27 cellular contexts compared by ENCODE assay signal in the genomic region with DNA sequence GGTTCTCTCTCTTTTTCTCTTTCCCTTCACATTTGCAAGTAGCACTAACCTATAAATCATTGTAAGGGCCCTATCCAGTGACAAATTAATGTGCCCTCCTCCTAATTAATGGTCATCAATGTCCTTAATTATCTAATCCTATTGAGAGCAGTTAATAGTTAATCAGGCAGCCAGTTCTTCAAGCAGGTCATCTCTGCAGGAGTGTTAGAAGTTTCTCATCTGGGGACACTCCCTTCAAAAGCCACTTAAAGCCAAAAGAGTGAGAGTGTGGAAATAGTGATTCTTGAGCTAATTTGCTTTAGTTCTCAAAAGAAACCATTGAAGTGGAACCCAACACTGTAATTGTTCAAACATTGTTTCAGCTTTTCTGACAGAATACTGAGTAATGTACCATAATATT.
DNase-seq lines count a peak whose midpoint lies in the region; ATAC-seq lines count a peak whose summit lies in the region.
"Had no signal": no experiment of that assay in that cellular context is flagged by ENCODE, and none has a peak within 500 bp of the region (broad histone marks: within the 10 kb centered on the region; RNA-seq: fewer than 3 reads in every experiment).

No MANE protein-coding gene starts in this region.

- no peaks in the 10 kb centered on the region for H3K9me3 Mint-ChIP-seq in activated naive CD4-positive, alpha-beta T cell treated with anti-CD3 and anti-CD28 coated beads, Interleukin-2, amount 50 U/mL, for 72 hours
- no peaks in the 10 kb centered on the region for H3K9me3 Mint-ChIP-seq in activated CD4-positive, alpha-beta T cell treated with anti-CD3 and anti-CD28 coated beads, Interleukin-2, amount 10 ng/mL, durations not matched to agents 7 days and 5 days
- H3K9me3 Mint-ChIP-seq: CD4-positive, alpha-beta memory T cell; naive thymus-derived CD4-positive, alpha-beta T cell had no signal

- H3K4me1 Mint-ChIP-seq in activated CD4-positive, alpha-beta T cell treated with anti-CD3 and anti-CD28 coated beads, Interleukin-2, amount 10 ng/mL, durations not matched to agents 7 days and 5 days = no peaks in the 10 kb centered on the region
- H3K4me1 Mint-ChIP-seq: activated CD8-positive, alpha-beta memory T cell treated with anti-CD3 and anti-CD28 coated beads, Interleukin-2, amount 10 ng/mL, durations not matched to agents 7 days and 5 days; CD4-positive, alpha-beta memory T cell had no signal

- no peak overlapping the region for H3K27ac Mint-ChIP-seq in activated naive CD4-positive, alpha-beta T cell treated with anti-CD3 and anti-CD28 coated beads, Interleukin-2, amount 50 U/mL, for 72 hours
- no peak overlapping the region for H3K27ac Mint-ChIP-seq in activated CD4-positive, alpha-beta T cell treated with anti-CD3 and anti-CD28 coated beads, Interleukin-2, amount 10 ng/mL, durations not matched to agents 7 days and 5 days
- H3K27ac Mint-ChIP-seq: activated CD8-positive, alpha-beta memory T cell treated with anti-CD3 and anti-CD28 coated beads, Interleukin-2, amount 10 ng/mL, durations not matched to agents 7 days and 5 days; activated naive CD8-positive, alpha-beta T cell; CD4-positive, alpha-beta memory T cell; naive thymus-derived CD4-positive, alpha-beta T cell had no signal

- peak; percentile 29 to 51 for ATAC-seq in activated naive CD4-positive, alpha-beta T cell treated with anti-CD3 and anti-CD28 coated beads, Interleukin-2, amount 50 U/mL, for 72 hours
- peak; percentile 42 for ATAC-seq in GM21825 (IDR thresholded peaks at IDR 0.05; ENCODE audit: unreplicated experiment)
- peak; percentile 25 for ATAC-seq in HG03442 (IDR thresholded peaks at IDR 0.05; ENCODE audit: unreplicated experiment)
- ATAC-seq in GM18502 (IDR thresholded peaks at IDR 0.05; ENCODE audit: poor library complexity, unreplicated experiment) = no peak
- ATAC-seq: activated CD8-positive, alpha-beta memory T cell treated with anti-CD3 and anti-CD28 coated beads, Interleukin-2, amount 10 ng/mL, durations not matched to agents 7 days and 5 days; heart right ventricle; left lobe of liver; naive thymus-derived CD4-positive, alpha-beta T cell; right cardiac atrium had no signal

- H3K36me3 Mint-ChIP-seq in activated naive CD4-positive, alpha-beta T cell treated with anti-CD3 and anti-CD28 coated beads, Interleukin-2, amount 50 U/mL, for 72 hours = peaks cover 0 to 5% of the 10 kb centered on the region in 2 donors
- H3K36me3 Mint-ChIP-seq in activated CD4-positive, alpha-beta T cell treated with anti-CD3 and anti-CD28 coated beads, Interleukin-2, amount 10 ng/mL, durations not matched to agents 7 days and 5 days (ENCODE audit: low read depth) = peaks cover 3% of the 10 kb centered on the region

- CTCF ChIA-PET in activated CD4-positive, alpha-beta T cell treated with anti-CD3 and anti-CD28 coated beads, Interleukin-2, amount 10 ng/mL, durations not matched to agents 7 days and 5 days (lab: Charles Lee) = no interaction called here

- POLR2A ChIA-PET in activated CD4-positive, alpha-beta T cell treated with anti-CD3 and anti-CD28 coated beads, Interleukin-2, amount 10 ng/mL, durations not matched to agents 7 days and 5 days (lab: Charles Lee) = no interaction called here

- H3K27me3 Mint-ChIP-seq in activated CD4-positive, alpha-beta T cell treated with anti-CD3 and anti-CD28 coated beads, Interleukin-2, amount 10 ng/mL, durations not matched to agents 7 days and 5 days = no peaks in the 10 kb centered on the region
- H3K27me3 Mint-ChIP-seq: activated CD8-positive, alpha-beta memory T cell treated with anti-CD3 and anti-CD28 coated beads, Interleukin-2, amount 10 ng/mL, durations not matched to agents 7 days and 5 days; activated naive CD8-positive, alpha-beta T cell; CD4-positive, alpha-beta memory T cell; naive thymus-derived CD4-positive, alpha-beta T cell had no signal

- DNase-seq in activated naive CD4-positive, alpha-beta T cell treated with anti-CD3 and anti-CD28 coated beads, Interleukin-2, amount 50 U/mL, for 72 hours (ENCODE audit: low spot score in 2 of 2) = no peak
- DNase-seq in activated naive CD4-positive, alpha-beta T cell treated with anti-CD3 and anti-CD28 coated beads, Interleukin-2, amount 50 U/mL, for 16 hours = no peak
- no peak for DNase-seq in activated CD4-positive, alpha-beta T cell treated with anti-CD3 and anti-CD28 coated beads, Interleukin-2, amount 10 ng/mL, durations not matched to agents 7 days and 5 days
- no peak for DNase-seq in effector CD8-positive, alpha-beta T cell (lab: John Stamatoyannopoulos, UW)
- no peak for DNase-seq in NCI-H2107 (lab: John Stamatoyannopoulos, UW)
- DNase-seq: 8988T; activated CD4-positive, alpha-beta T cell treated with anti-CD3 and anti-CD28 coated beads for 48 hours; activated CD8-positive, alpha-beta memory T cell treated with anti-CD3 and anti-CD28 coated beads, Interleukin-2, amount 10 ng/mL, durations not matched to agents 7 days and 5 days; CD4-positive, alpha-beta memory T cell; central memory CD4-positive, alpha-beta T cell; DMS153; dorsolateral prefrontal cortex; heart right ventricle; naive thymus-derived CD4-positive, alpha-beta T cell; NCI-H1092 treated with DMSO at 0.1 percent for 48 hours; NCI-H2029 treated with DMSO at 0.1 percent for 48 hours; NCI-H446; right cardiac atrium; stimulated activated CD4-positive, alpha-beta T cell treated with anti-CD3 and anti-CD28 coated beads, Interleukin-4, amount 100 ng/mL, for 24 hours; stomach; T-helper 2 cell; transverse colon had no signal

- no peak overlapping the region for H3K4me3 Mint-ChIP-seq in activated CD4-positive, alpha-beta T cell treated with anti-CD3 and anti-CD28 coated beads, Interleukin-2, amount 10 ng/mL, durations not matched to agents 7 days and 5 days
- H3K4me3 Mint-ChIP-seq: activated CD8-positive, alpha-beta memory T cell treated with anti-CD3 and anti-CD28 coated beads, Interleukin-2, amount 10 ng/mL, durations not matched to agents 7 days and 5 days; activated naive CD8-positive, alpha-beta T cell; CD4-positive, alpha-beta memory T cell; naive thymus-derived CD4-positive, alpha-beta T cell had no signal
